In genomic region chr1:149888160-149888998, GRCh38 we compare ENCODE assay signal across 8 cellular contexts. TPM values are rescaled to one million over a fixed set of nuclear protein-coding genes. Genes with fewer than 3 reads are reported as not detected.
A peak's percentile ranks its signal among the peaks of the same experiment; 100 is the strongest.
DNase-seq lines count a peak whose midpoint lies in the region; ATAC-seq and TF ChIP-seq lines count a peak whose summit lies in the region.

No MANE protein-coding gene starts in this region.

- TF ChIP-seq CTCF in chondrocyte (IDR thresholded peaks at IDR 0.05), result peak; percentile 82

- no peaks in the 10 kb centered on the region for H3K36me3 Mint-ChIP-seq in chondrocyte (ENCODE audit: low read depth)

- no peaks in the 10 kb centered on the region for H3K9me3 Mint-ChIP-seq in chondrocyte (ENCODE audit: low read depth)

- H3K4me3 Mint-ChIP-seq in chondrocyte (ENCODE audit: unreplicated experiment), result no peak overlapping the region

- no peaks in the 10 kb centered on the region for H3K27me3 Mint-ChIP-seq in chondrocyte (ENCODE audit: low read depth)

- no peak overlapping the region for H3K27ac Mint-ChIP-seq in chondrocyte (ENCODE audit: unreplicated experiment)

- peak; percentile 29 for ATAC-seq in HG03175 (IDR thresholded peaks at IDR 0.05; ENCODE audit: unreplicated experiment)
- ATAC-seq in activated CD4-positive, CD25-positive, alpha-beta regulatory T cell treated with anti-CD3 and anti-CD28 coated beads, Interleukin-2, amount 50 U/mL, for 24 hours, result peak; percentile 11 to 15

- H3K4me1 Mint-ChIP-seq in chondrocyte (ENCODE audit: low read depth), result peaks cover 8% of the 10 kb centered on the region

- peak; percentile 84 for DNase-seq in NK-92 treated with Interleukin-12 subunit alpha and Interleukin-12 subunit beta, amount 100 ng/mL, for 24 hours (lab: John Stamatoyannopoulos, UW)
- DNase-seq in NK-92 (lab: John Stamatoyannopoulos, UW; ENCODE audit: unreplicated experiment), result no peak
- DNase-seq in NCI-H226, result peak; percentile 76
- no peak for DNase-seq in chondrocyte (ENCODE audit: low spot score)
- DNase-seq in left kidney (ENCODE audit: low read depth, low spot score), result peak; percentile 97
- peak; percentile 49 to 61 for DNase-seq in stimulated activated CD4-positive, alpha-beta T cell treated with anti-CD3 and anti-CD28 coated beads, Interleukin-1b, Interleukin-23, amount 100 ng/mL, for 4 hours (ENCODE audit: low read depth in 2 of 2)

RNA-seq across cellular contexts. Expression of gene BOLA1, which starts 11.0 kb away (rescaled TPM):
- total RNA-seq in chondrocyte, result 9.4 to 11.5 TPM (median 10.5 TPM) in 3 replicates

RNA-seq across cellular contexts. Expression of gene SV2A, which starts 29.3 kb away (rescaled TPM):
- total RNA-seq in chondrocyte, result 15.3 to 17.2 TPM (median 16.0 TPM) in 3 replicates

RNA-seq across cellular contexts. Expression of gene SF3B4, which starts 39.2 kb away (rescaled TPM):
- 54.7 to 63.9 TPM (median 58.2 TPM) in 3 replicates for total RNA-seq in chondrocyte

RNA-seq across cellular contexts. Expression of gene MTMR11, which starts 48.3 kb away (rescaled TPM):
- 15.4 to 22.3 TPM (median 17.6 TPM) in 3 replicates for total RNA-seq in chondrocyte

Comparison
In these comparisons a context has a peak if more than half of its experiments do, and no peak if none do; other contexts are left out.
1. DNase-seq: peak in NK-92 treated with Interleukin-12 subunit alpha and Interleukin-12 subunit beta, amount 100 ng/mL, for 24 hours (single experiment), NCI-H226 (single experiment), left kidney (single experiment) and stimulated activated CD4-positive, alpha-beta T cell treated with anti-CD3 and anti-CD28 coated beads, Interleukin-1b, Interleukin-23, amount 100 ng/mL, for 4 hours (2 of 2); none in NK-92 (single experiment) and chondrocyte (single experiment).